In the genomic region with DNA sequence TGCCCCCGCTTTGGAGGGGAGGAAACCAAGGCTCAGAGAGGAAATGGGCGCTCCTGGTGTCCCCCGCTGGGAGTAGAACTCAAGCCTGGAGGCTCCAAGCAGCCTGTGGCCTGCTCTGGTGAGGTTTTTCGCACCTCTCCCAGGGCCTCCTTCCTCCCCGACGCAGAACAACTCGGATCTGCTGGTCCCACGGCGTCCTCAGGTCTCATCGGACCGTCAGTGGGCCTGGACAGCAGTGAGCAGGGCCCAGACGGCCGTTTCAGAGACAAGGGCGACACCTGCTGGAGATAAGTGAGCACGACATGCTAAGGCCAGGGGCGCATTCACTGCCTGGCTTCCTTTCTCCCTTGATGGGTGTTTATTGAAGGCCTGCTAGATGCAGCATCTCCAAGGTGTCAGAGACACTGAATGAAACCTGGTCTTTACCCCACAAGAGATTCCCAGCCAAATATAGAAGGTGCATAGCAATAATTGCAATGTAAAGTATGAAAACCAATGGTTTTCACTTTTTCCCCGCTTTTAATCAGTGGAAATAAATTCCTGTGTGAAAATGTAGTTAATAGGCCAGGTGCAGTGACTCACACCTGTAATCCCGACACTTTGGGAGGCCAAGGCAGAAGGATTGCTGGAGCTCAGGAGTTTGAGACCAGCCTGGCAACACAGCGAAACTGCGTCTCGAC, we compare ENCODE assay signal across 8 cellular contexts. TPM values are rescaled to one million over a fixed set of nuclear protein-coding genes. Genes with fewer than 3 reads are reported as not detected.
DNase-seq lines count a peak whose midpoint lies in the region; ATAC-seq and TF ChIP-seq lines count a peak whose summit lies in the region.

No MANE protein-coding gene starts in this region.

- BruUV-seq in OCI-LY7 (replicated peaks; lab: Mats Ljungman, UMichigan) = no TSS peak

- H3K9me3 ChIP-seq in OCI-LY7 (ENCODE audit: low read length) (no peaks in the 10 kb centered on the region), esophagus muscularis mucosa (no peaks in the 10 kb centered on the region)

- H3K27ac Mint-ChIP-seq in naive thymus-derived CD8-positive, alpha-beta T cell = no peak overlapping the region
- H3K27ac Mint-ChIP-seq in stimulated activated naive B cell treated with anti-CD40 and anti-IgM and Interleukin-4, amounts not matched to agents 10 μg/mL and 1 μg/mL and 100 μg/mL, for 72 hours = peak overlapping the region; percentile 52

- H3K4me3 Mint-ChIP-seq in naive thymus-derived CD8-positive, alpha-beta T cell = no peak overlapping the region
- no peak overlapping the region for H3K4me3 Mint-ChIP-seq in stimulated activated naive B cell treated with anti-CD40 and anti-IgM and Interleukin-4, amounts not matched to agents 10 μg/mL and 1 μg/mL and 100 μg/mL, for 72 hours

- H3K9me2 ChIP-seq in OCI-LY7 (ENCODE audit: insufficient read depth, low read length) = no peaks in the 10 kb centered on the region

- no peak for DNase-seq in BJ (ENCODE audit: low read depth)
- DNase-seq in HuH-7 (ENCODE audit: low spot score) = peak; percentile 90
- peak; percentile 65 for DNase-seq in OCI-LY7 (ENCODE audit: low spot score)
- DNase-seq in activated CD8-positive, alpha-beta memory T cell treated with anti-CD3 and anti-CD28 coated beads, Interleukin-2, amount 50 U/mL, for 4 hours = peak; percentile 71
- no peak for DNase-seq in esophagus muscularis mucosa (ENCODE audit: extremely low spot score)
- DNase-seq in naive thymus-derived CD8-positive, alpha-beta T cell = peak; percentile 49 to 76 (median 63)
- peak; percentile 64 for DNase-seq in stimulated activated naive B cell treated with anti-CD40 and anti-IgM and Interleukin-4, amounts not matched to agents 10 μg/mL and 1 μg/mL and 100 μg/mL, for 72 hours

- CTCF ChIA-PET in BJ (lab: Yijun Ruan, JAX) = interaction anchor here (0.6 to 4.8 kb wide), 19 partner anchors 31 to 446 kb away, joined by 3 to 33 read pairs (median 5); a partner anchor contains a TSS
- CTCF ChIA-PET in OCI-LY7 (lab: Charles Lee; ENCODE audit: unreplicated experiment) = no interaction called here

- H2AFZ ChIP-seq in OCI-LY7 (ENCODE audit: low read length) = no peak overlapping the region

- H3K36me3 ChIP-seq in BJ (ENCODE audit: control insufficient read depth, insufficient read depth, low read length) (no peaks in the 10 kb centered on the region), OCI-LY7 (ENCODE audit: insufficient read depth, low read length) (no peaks in the 10 kb centered on the region), esophagus muscularis mucosa (no peaks in the 10 kb centered on the region)

- no peaks in the 10 kb centered on the region for H3K9me3 Mint-ChIP-seq in naive thymus-derived CD8-positive, alpha-beta T cell
- H3K9me3 Mint-ChIP-seq in stimulated activated naive B cell treated with anti-CD40 and anti-IgM and Interleukin-4, amounts not matched to agents 10 μg/mL and 1 μg/mL and 100 μg/mL, for 72 hours = peaks cover 0 to 4% of the 10 kb centered on the region in 2 donors

- H3K4me3 ChIP-seq in BJ (ENCODE audit: low read depth, low read length) (no peak overlapping the region), OCI-LY7 (ENCODE audit: low read depth, low read length, poor library complexity, severe bottlenecking) (no peak overlapping the region), esophagus muscularis mucosa (no peak overlapping the region)

- TF ChIP-seq EP300 in esophagus muscularis mucosa (IDR thresholded peaks at IDR 0.05) = no peak

- H3K27me3 ChIP-seq in BJ (ENCODE audit: control insufficient read depth, insufficient read depth, low read length) = peaks cover 2% of the 10 kb centered on the region
- peaks cover 0 to 14% (median 0%) of the 10 kb centered on the region in 4 donors for H3K27me3 ChIP-seq in esophagus muscularis mucosa

- H3K79me2 ChIP-seq in OCI-LY7 (ENCODE audit: insufficient read depth, low read depth, low read length) = no peaks in the 10 kb centered on the region

- no peak overlapping the region for H3K27ac ChIP-seq in OCI-LY7 (ENCODE audit: low read depth, low read length, poor library complexity, severe bottlenecking)
- H3K27ac ChIP-seq in esophagus muscularis mucosa (replicated peaks in 1 of 4) = no peak overlapping the region

- H3K4me2 ChIP-seq in OCI-LY7 (ENCODE audit: low read length) = no peak overlapping the region

- peak; percentile 84 for ATAC-seq in GM19395 (IDR thresholded peaks at IDR 0.05; ENCODE audit: unreplicated experiment)
- ATAC-seq in naive thymus-derived CD8-positive, alpha-beta T cell = peak; percentile 90 to 93
- peak; percentile 95 to 97 for ATAC-seq in stimulated activated naive B cell treated with anti-CD40 and anti-IgM and Interleukin-4, amounts not matched to agents 10 μg/mL and 1 μg/mL and 100 μg/mL, for 72 hours (replicated peaks)

- TF ChIP-seq CTCF in BJ (IDR thresholded peaks at IDR 0.05; ENCODE audit: insufficient read depth, low read depth, low read length) (peak; percentile 90), OCI-LY7 (conservative IDR thresholded peaks at IDR 0.05; ENCODE audit: low read length) (peak; percentile 90), esophagus muscularis mucosa (IDR thresholded peaks at IDR 0.05) (peak; percentile 93 to 96 (median 95))

- H3K4me1 ChIP-seq in OCI-LY7 (ENCODE audit: insufficient read depth, low read length, poor library complexity, severe bottlenecking) = no peaks in the 10 kb centered on the region
- peaks cover 0 to 6% (median 5%) of the 10 kb centered on the region in 4 donors for H3K4me1 ChIP-seq in esophagus muscularis mucosa

- no peaks in the 10 kb centered on the region for H4K20me1 ChIP-seq in OCI-LY7 (ENCODE audit: insufficient read depth, low read length)

- POLR2A ChIA-PET in BJ (lab: Charles Lee) = no interaction called here
- POLR2A ChIA-PET in OCI-LY7 (lab: Charles Lee) = interaction anchor here (0.6 kb wide), 1 partner anchor 20 kb away, joined by 6 read pairs; no protein-coding TSS in a partner anchor
- POLR2A ChIA-PET in naive thymus-derived CD8-positive, alpha-beta T cell (lab: Charles Lee) = no interaction called here

- intact Hi-C loops in OCI-LY7 (cut with micrococcal nuclease; ENCODE audit: unreplicated experiment) (loop anchor here (1.0 to 5.0 kb wide), 3 partner anchors 252 to 443 kb away; a partner anchor contains a TSS), esophagus muscularis mucosa (cut with DNase I) (loop anchor here (1.0 to 5.0 kb wide), 2 partner anchors 252 to 446 kb away; no protein-coding TSS in a partner anchor)

- H3K27me3 Mint-ChIP-seq in naive thymus-derived CD8-positive, alpha-beta T cell = peaks cover 0 to 4% (median 0%) of the 10 kb centered on the region in 5 donors
- peaks cover 11 to 18% of the 10 kb centered on the region in 2 donors for H3K27me3 Mint-ChIP-seq in stimulated activated naive B cell treated with anti-CD40 and anti-IgM and Interleukin-4, amounts not matched to agents 10 μg/mL and 1 μg/mL and 100 μg/mL, for 72 hours

- 33% methylated on average over 17 of the region's 21 CpGs for WGBS in esophagus muscularis mucosa

- H3K36me3 Mint-ChIP-seq in naive thymus-derived CD8-positive, alpha-beta T cell = no peaks in the 10 kb centered on the region
- no peaks in the 10 kb centered on the region for H3K36me3 Mint-ChIP-seq in stimulated activated naive B cell treated with anti-CD40 and anti-IgM and Interleukin-4, amounts not matched to agents 10 μg/mL and 1 μg/mL and 100 μg/mL, for 72 hours

- no peak for TF ChIP-seq POLR2A in esophagus muscularis mucosa (IDR thresholded peaks at IDR 0.05; ENCODE audit: low read depth)

- peaks cover 0 to 2% (median 0%) of the 10 kb centered on the region in 4 donors for H3K4me1 Mint-ChIP-seq in naive thymus-derived CD8-positive, alpha-beta T cell
- H3K4me1 Mint-ChIP-seq in stimulated activated naive B cell treated with anti-CD40 and anti-IgM and Interleukin-4, amounts not matched to agents 10 μg/mL and 1 μg/mL and 100 μg/mL, for 72 hours = peaks cover 2 to 9% of the 10 kb centered on the region in 2 donors

RNA-seq across cellular contexts. Expression of a gene that starts 26.9 kb away (rescaled TPM):
- polyA plus RNA-seq in BJ (2011; rRNA removed) = 13.4 and 28.1 TPM in 2 replicates
- polyA minus RNA-seq in BJ (2011; rRNA and poly(A)+ RNA removed) = 11.0 and 23.4 TPM in 2 replicates
- 1.2 and 1.8 TPM in 2 replicates for total RNA-seq in OCI-LY7 (2014; rRNA removed; shearing (Covaris generic))
- total RNA-seq in OCI-LY7 (2022) (3.4 and 6.4 TPM in 2 replicates), esophagus muscularis mucosa (10 to 100 TPM; 11.0 to 20.6 (median 16.3) TPM)
- 10 to 100 TPM; 24.1 to 28.7 TPM for total RNA-seq in naive thymus-derived CD8-positive, alpha-beta T cell
- 10 to 100 TPM; 21.1 to 29.9 (median 21.1) TPM for polyA plus RNA-seq in naive thymus-derived CD8-positive, alpha-beta T cell

Comparison
In these comparisons a context has a peak if more than half of its experiments do, and no peak if none do; other contexts are left out.
1. DNase-seq: peak in HuH-7 (single experiment), OCI-LY7 (single experiment), activated CD8-positive, alpha-beta memory T cell treated with anti-CD3 and anti-CD28 coated beads, Interleukin-2, amount 50 U/mL, for 4 hours (single experiment), naive thymus-derived CD8-positive, alpha-beta T cell (10 of 10) and stimulated activated naive B cell treated with anti-CD40 and anti-IgM and Interleukin-4, amounts not matched to agents 10 μg/mL and 1 μg/mL and 100 μg/mL, for 72 hours (single experiment); none in BJ (single experiment) and esophagus muscularis mucosa (single experiment).
2. Peak in every context shown above with its lines, with median percentiles within 50 percentile points of each other: CTCF ChIP-seq and ATAC-seq.